ENCODE assay signal across 22 cellular contexts in the genomic region with DNA sequence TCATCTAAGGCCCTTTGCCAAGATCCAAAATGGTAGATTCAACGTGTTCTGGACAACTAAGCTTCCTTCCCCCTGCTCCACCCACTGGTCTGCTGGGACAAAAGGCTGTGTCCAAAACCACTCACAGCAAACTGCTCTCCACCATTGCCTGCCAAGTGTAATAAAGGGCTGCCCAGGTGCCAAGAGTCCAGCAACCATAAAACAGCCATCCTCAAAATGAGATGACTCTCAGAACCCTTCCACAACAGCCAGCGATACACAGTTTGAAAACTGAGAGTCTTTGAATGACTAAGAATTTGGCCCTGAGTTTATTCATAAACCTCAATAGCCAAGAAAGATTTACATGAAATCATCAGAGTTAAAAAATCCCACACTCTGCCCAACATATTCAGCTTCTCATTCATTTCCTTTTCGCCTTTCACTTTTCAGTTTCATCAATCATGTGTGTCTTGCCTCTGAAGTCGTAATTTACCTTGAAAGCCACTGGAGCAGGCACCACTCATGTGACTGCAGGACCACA.
A peak's percentile ranks its signal among the peaks of the same experiment; 100 is the strongest.
DNase-seq lines count a peak whose midpoint lies in the region; ATAC-seq lines count a peak whose summit lies in the region.
"Had no signal": no experiment of that assay in that cellular context is flagged by ENCODE, and none has a peak within 500 bp of the region (broad histone marks: within the 10 kb centered on the region; RNA-seq: fewer than 3 reads in every experiment).

No MANE protein-coding gene starts in this region.

- no peak overlapping the region for H3K4me3 ChIP-seq in right cardiac atrium (ENCODE audit: low read length)
- H3K4me3 ChIP-seq in HAP-1, result no peak overlapping the region
- H3K4me3 ChIP-seq: cardiac muscle cell, K562, upper lobe of right lung had no signal

- H3K27ac ChIP-seq in right cardiac atrium (ENCODE audit: low read length), result no peak overlapping the region
- no peak overlapping the region for H3K27ac ChIP-seq in caudate nucleus (ENCODE audit: low read depth, low read length)
- H3K27ac ChIP-seq: C4-2B, cardiac muscle cell, upper lobe of right lung had no signal

- ATAC-seq in GM18519 (IDR thresholded peaks at IDR 0.05; ENCODE audit: low FRiP score, unreplicated experiment), result peak; percentile 49
- peak; percentile 72 for ATAC-seq in GM19395 (IDR thresholded peaks at IDR 0.05; ENCODE audit: unreplicated experiment)
- peak; percentile 48 for ATAC-seq in HG03354 (IDR thresholded peaks at IDR 0.05; ENCODE audit: poor library complexity, severe bottlenecking, unreplicated experiment)
- peak; percentile 62 to 65 for ATAC-seq in right cardiac atrium
- ATAC-seq: K562; left colon; natural killer cell treated with Interleukin-12 subunit alpha and Interleukin-12 subunit beta and Interleukin-15 and Interleukin-18, amount 100 ng/mL, for 72 hours; upper lobe of right lung had no signal

- H3K27me3 ChIP-seq in right cardiac atrium (ENCODE audit: control insufficient read depth, insufficient read depth), result peaks cover 3% of the 10 kb centered on the region
- no peaks in the 10 kb centered on the region for H3K27me3 ChIP-seq in HAP-1 (ENCODE audit: low read depth)
- H3K27me3 ChIP-seq: cardiac muscle cell, upper lobe of right lung had no signal

- no peaks in the 10 kb centered on the region for H3K36me3 ChIP-seq in HAP-1 (replicated peaks)
- H3K36me3 ChIP-seq: cardiac muscle cell, upper lobe of right lung had no signal

- intact Hi-C loops in right cardiac atrium (cut with DNase I), result no loop called here

- 55% methylated on average over 4 of the region's 4 CpGs for WGBS in right cardiac atrium

- no peaks in the 10 kb centered on the region for H3K9me3 ChIP-seq in right cardiac atrium (ENCODE audit: control insufficient read depth, low read length)
- H3K9me3 ChIP-seq in HAP-1, result no peaks in the 10 kb centered on the region
- H3K9me3 ChIP-seq: upper lobe of right lung had no signal

- no peaks in the 10 kb centered on the region for H3K4me1 ChIP-seq in right cardiac atrium (ENCODE audit: control insufficient read depth, insufficient read depth, low read length)
- no peaks in the 10 kb centered on the region for H3K4me1 ChIP-seq in HAP-1
- H3K4me1 ChIP-seq: upper lobe of right lung had no signal

- in situ Hi-C loops in HAP-1 (cut with MboI; ENCODE audit: low sequenced_read_pairs), result no loop called here

- DNase-seq in right cardiac atrium (peak; percentile 37 to 67 (median 64)), HAP-1 (ENCODE audit: low spot score in 2 of 2) (no peak), caudate nucleus (lab: John Stamatoyannopoulos, UW) (no peak), T1000 (lab: John Stamatoyannopoulos, UW) (no peak)
- DNase-seq: activated B cell treated with CpG ODN at 0.5 μM for 24 hours; activated CD4-positive, alpha-beta memory T cell treated with anti-CD3 and anti-CD28 coated beads for 36 hours; activated gamma-delta T cell; Calu3; glutamatergic neuron; HFFc6; left colon; NCI-H146; NCI-H524 treated with DMSO at 0.1 percent for 48 hours; substantia nigra; upper lobe of right lung had no signal

Comparison
In these comparisons a context has a peak if more than half of its experiments do, and no peak if none do; other contexts are left out.
1. DNase-seq: peak in right cardiac atrium (3 of 3); none in HAP-1 (0 of 2), caudate nucleus (0 of 61) and T1000 (single experiment).
2. Peak in every context shown above with its lines, with median percentiles within 50 percentile points of each other: ATAC-seq.